In genomic region chr14:22500525-22500924, GRCh38 we compare ENCODE assay signal across 18 cellular contexts.
DNase-seq lines count a peak whose midpoint lies in the region; TF ChIP-seq lines count a peak whose summit lies in the region.
"Had no signal": no experiment of that assay in that cellular context is flagged by ENCODE, and none has a peak within 500 bp of the region (broad histone marks: within the 10 kb centered on the region; RNA-seq: fewer than 3 reads in every experiment).

No MANE protein-coding gene starts in this region.

- peaks cover 93% of the 10 kb centered on the region for H3K4me1 ChIP-seq in OCI-LY1 (ENCODE audit: insufficient read depth, low read length, severe bottlenecking)
- H3K4me1 ChIP-seq in smooth muscle cell (ENCODE audit: low read depth), result peaks cover 12% of the 10 kb centered on the region
- peaks cover 6% of the 10 kb centered on the region in 2 experiments for H3K4me1 ChIP-seq in trophoblast cell (ENCODE audit: control insufficient read depth in 1 of 2, insufficient read depth in 2 of 2, low read length in 2 of 2)
- H3K4me1 ChIP-seq: adrenal gland, HAP-1, uterus had no signal

- no peak overlapping the region for H3K4ac ChIP-seq in trophoblast cell (ENCODE audit: low read depth, low read length)

- peaks cover 22% of the 10 kb centered on the region; the same call in 1 of the 2 replicates for H3K36me3 ChIP-seq in OCI-LY1 (ENCODE audit: insufficient read depth, low read length)
- no peaks in the 10 kb centered on the region for H3K36me3 ChIP-seq in smooth muscle cell (ENCODE audit: low read depth)
- H3K36me3 ChIP-seq in trophoblast cell (ENCODE audit: control insufficient read depth in 1 of 2, insufficient read depth in 2 of 2, low read length in 2 of 2), result no peaks in the 10 kb centered on the region
- H3K36me3 ChIP-seq: adrenal gland, HAP-1, heart left ventricle, stomach, uterus had no signal

- peak overlapping the region; percentile 86 for H3K4me3 Mint-ChIP-seq in activated T-cell treated with anti-CD3 and anti-CD28 coated beads, Interleukin-2, amount 50 U/mL, for 24 hours
- peak overlapping the region; percentile 90 for H3K4me3 Mint-ChIP-seq in activated naive CD8-positive, alpha-beta T cell treated with anti-CD3 and anti-CD28 coated beads for 36 hours

- H3K4me2 ChIP-seq in OCI-LY1 (ENCODE audit: low read length), result peak overlapping the region; percentile 27; the same call in 1 of the 2 replicates
- H3K4me2 ChIP-seq in smooth muscle cell, result peak overlapping the region; percentile 55
- H3K4me2 ChIP-seq in trophoblast cell (ENCODE audit: low read length), result no peak overlapping the region
- H3K4me2 ChIP-seq: KMS-11 had no signal

- H3K4me1 Mint-ChIP-seq in activated T-cell treated with anti-CD3 and anti-CD28 coated beads, Interleukin-2, amount 50 U/mL, for 24 hours (ENCODE audit: low read depth), result peaks cover 65% of the 10 kb centered on the region
- peaks cover 20% of the 10 kb centered on the region for H3K4me1 Mint-ChIP-seq in activated naive CD8-positive, alpha-beta T cell treated with anti-CD3 and anti-CD28 coated beads for 36 hours

- H3K79me1 ChIP-seq in trophoblast cell (ENCODE audit: low read length), result no peaks in the 10 kb centered on the region

- H2BK12ac ChIP-seq in trophoblast cell (ENCODE audit: low read length), result no peak overlapping the region

- no peaks in the 10 kb centered on the region for H3K9me3 Mint-ChIP-seq in activated T-cell treated with anti-CD3 and anti-CD28 coated beads, Interleukin-2, amount 50 U/mL, for 24 hours
- H3K9me3 Mint-ChIP-seq in activated naive CD8-positive, alpha-beta T cell treated with anti-CD3 and anti-CD28 coated beads for 36 hours, result no peaks in the 10 kb centered on the region

- no peaks in the 10 kb centered on the region for H3K27me3 ChIP-seq in OCI-LY1 (ENCODE audit: insufficient read depth, low read length)
- H3K27me3 ChIP-seq in smooth muscle cell (ENCODE audit: low read depth), result no peaks in the 10 kb centered on the region
- no peaks in the 10 kb centered on the region for H3K27me3 ChIP-seq in trophoblast cell (ENCODE audit: insufficient read depth, low read length)
- H3K27me3 ChIP-seq: adrenal gland, heart left ventricle, stomach, uterus had no signal

- H4K8ac ChIP-seq in trophoblast cell (ENCODE audit: low read depth, low read length), result no peak overlapping the region

- no peak overlapping the region for H3K18ac ChIP-seq in trophoblast cell (ENCODE audit: low read length)

- H3K36me3 Mint-ChIP-seq in activated T-cell treated with anti-CD3 and anti-CD28 coated beads, Interleukin-2, amount 50 U/mL, for 24 hours (ENCODE audit: low read depth), result peaks cover 94% of the 10 kb centered on the region
- H3K36me3 Mint-ChIP-seq in activated naive CD8-positive, alpha-beta T cell treated with anti-CD3 and anti-CD28 coated beads for 36 hours, result peaks cover 88% of the 10 kb centered on the region

- H3K79me2 ChIP-seq in OCI-LY1 (ENCODE audit: insufficient read depth, low read length) (peaks cover 43% of the 10 kb centered on the region), smooth muscle cell (ENCODE audit: low read depth) (no peaks in the 10 kb centered on the region), trophoblast cell (ENCODE audit: control insufficient read depth, insufficient read depth, low read length, poor library complexity) (no peaks in the 10 kb centered on the region)

- H3K4me3 ChIP-seq in OCI-LY1 (ENCODE audit: low read depth, low read length, poor library complexity, severe bottlenecking) (no peak overlapping the region), smooth muscle cell (no peak overlapping the region), trophoblast cell (ENCODE audit: low read depth, low read length) (no peak overlapping the region)
- H3K4me3 ChIP-seq: adrenal gland, HAP-1, lung, stomach, uterus had no signal

- H4K12ac ChIP-seq in trophoblast cell (ENCODE audit: low read depth, low read length), result no peak overlapping the region

- no peaks in the 10 kb centered on the region for H3K27me3 Mint-ChIP-seq in activated T-cell treated with anti-CD3 and anti-CD28 coated beads, Interleukin-2, amount 50 U/mL, for 24 hours
- no peaks in the 10 kb centered on the region for H3K27me3 Mint-ChIP-seq in activated naive CD8-positive, alpha-beta T cell treated with anti-CD3 and anti-CD28 coated beads for 36 hours

- H3K23ac ChIP-seq in trophoblast cell (ENCODE audit: low read length), result no peak overlapping the region

- no peak overlapping the region for H2AK5ac ChIP-seq in trophoblast cell (ENCODE audit: low read length)

- no peak overlapping the region for H4K91ac ChIP-seq in trophoblast cell (ENCODE audit: low read depth, low read length)

- H4K20me1 ChIP-seq in OCI-LY1 (ENCODE audit: insufficient read depth, low read length), result no peaks in the 10 kb centered on the region
- H4K20me1 ChIP-seq in smooth muscle cell (ENCODE audit: low read depth), result no peaks in the 10 kb centered on the region

- no peak overlapping the region for H2AFZ ChIP-seq in OCI-LY1 (ENCODE audit: low read length)
- no peak overlapping the region for H2AFZ ChIP-seq in smooth muscle cell (ENCODE audit: low read depth)
- H2AFZ ChIP-seq in trophoblast cell (ENCODE audit: insufficient read depth, low read length, poor library complexity), result no peak overlapping the region

- H2BK5ac ChIP-seq in trophoblast cell (ENCODE audit: low read depth, low read length, poor library complexity), result no peak overlapping the region

- H3K27ac Mint-ChIP-seq in activated T-cell treated with anti-CD3 and anti-CD28 coated beads, Interleukin-2, amount 50 U/mL, for 24 hours, result peak overlapping the region; percentile 99
- H3K27ac Mint-ChIP-seq in activated naive CD8-positive, alpha-beta T cell treated with anti-CD3 and anti-CD28 coated beads for 36 hours, result peak overlapping the region; percentile 99

- peak overlapping the region; percentile 67 for H3K27ac ChIP-seq in OCI-LY1 (ENCODE audit: low read depth, low read length, poor library complexity, severe bottlenecking)
- no peak overlapping the region for H3K27ac ChIP-seq in smooth muscle cell (ENCODE audit: low read depth)
- no peak overlapping the region for H3K27ac ChIP-seq in trophoblast cell (ENCODE audit: low read depth, low read length)
- H3K27ac ChIP-seq: adrenal gland, KMS-11, uterus had no signal

- TF ChIP-seq CTCF in OCI-LY1 (IDR thresholded peaks at IDR 0.05; ENCODE audit: low read length) (no peak), smooth muscle cell (IDR thresholded peaks at IDR 0.05; ENCODE audit: borderline replicate concordance, insufficient read depth, poor library complexity, severe bottlenecking) (no peak)

- no peaks in the 10 kb centered on the region for H3F3A ChIP-seq in OCI-LY1 (ENCODE audit: insufficient read depth, low read length)
- peaks cover 6% of the 10 kb centered on the region for H3F3A ChIP-seq in smooth muscle cell (ENCODE audit: low read depth)

- WGBS in smooth muscle cell (ENCODE audit: low lambda C conversion rate), result 27% methylated on average over 2 of the region's 2 CpGs
- WGBS in trophoblast cell (ENCODE audit: extremely low coverage, insufficient coverage, insufficient read length), result no CpG with 5 or more reads among the region's 2 CpGs

- H3K14ac ChIP-seq in trophoblast cell (ENCODE audit: low read length), result no peak overlapping the region

- no peak overlapping the region for H2BK120ac ChIP-seq in trophoblast cell (ENCODE audit: insufficient read depth, low read length, poor library complexity)

- no peaks in the 10 kb centered on the region for H3K9me3 ChIP-seq in OCI-LY1 (ENCODE audit: low read length)
- no peaks in the 10 kb centered on the region for H3K9me3 ChIP-seq in smooth muscle cell (replicated peaks; ENCODE audit: low read depth)
- no peaks in the 10 kb centered on the region for H3K9me3 ChIP-seq in trophoblast cell (ENCODE audit: insufficient read depth, low read depth, low read length)
- H3K9me3 ChIP-seq: adrenal gland, HAP-1, heart left ventricle, stomach, uterus had no signal

- no peaks in the 10 kb centered on the region for H3K9me2 ChIP-seq in OCI-LY1 (ENCODE audit: low read depth, low read length)

- DNase-seq in activated T-cell treated with anti-CD3 and anti-CD28 coated beads, Interleukin-2, amount 50 U/mL, for 24 hours, result no peak
- no peak for DNase-seq in activated T-cell treated with anti-CD3 and anti-CD28 coated beads, Interleukin-2, amount 50 U/mL, for 48 hours
- no peak for DNase-seq in activated naive CD8-positive, alpha-beta T cell treated with anti-CD3 and anti-CD28 coated beads for 36 hours
- DNase-seq in smooth muscle cell (lab: John Stamatoyannopoulos, UW; ENCODE audit: unreplicated experiment), result no peak
- DNase-seq in trophoblast cell, result no peak
- no peak for DNase-seq in amniotic stem cell (lab: John Stamatoyannopoulos, UW)
- DNase-seq in hippocampal formation (lab: John Stamatoyannopoulos, UW), result no peak
- DNase-seq: adrenal gland, heart left ventricle, NCI-H1092, NCI-H2081, NCI-H510A treated with DMSO at 0.1 percent for 48 hours, stomach, uterus had no signal

- H3K9ac ChIP-seq in OCI-LY1 (ENCODE audit: low read length) (peak overlapping the region; percentile 29), smooth muscle cell (ENCODE audit: low read depth) (no peak overlapping the region), trophoblast cell (ENCODE audit: low read length) (no peak overlapping the region)
- H3K9ac ChIP-seq: KMS-11 had no signal
